15 cellular contexts compared by ENCODE assay signal in genomic region chr4:125714845-125715244, GRCh38.
DNase-seq lines count a peak whose midpoint lies in the region; ATAC-seq and FAIRE-seq lines count a peak whose summit lies in the region.
"Had no signal": no experiment of that assay in that cellular context is flagged by ENCODE, and none has a peak within 500 bp of the region (broad histone marks: within the 10 kb centered on the region; RNA-seq: fewer than 3 reads in every experiment).

No MANE protein-coding gene starts in this region.

- DNase-seq in dedifferentiated amniotic fluid mesenchymal stem cell (ENCODE audit: extremely low spot score) (peak; percentile 40), RCC 7860 (ENCODE audit: low spot score) (no peak)
- DNase-seq: Calu3; CD4-positive, alpha-beta memory T cell; DMS79; Karpas-422; MM.1S; NCI-H1930; SJCRH30 had no signal

- no peaks in the 10 kb centered on the region for H3K9me3 ChIP-seq in HUES48 (ENCODE audit: control insufficient read depth, insufficient read depth, low read length)
- H3K9me3 ChIP-seq in iPS-18a (ENCODE audit: control insufficient read depth, low read depth, low read length): peaks cover 3% of the 10 kb centered on the region
- H3K9me3 ChIP-seq: SJCRH30 had no signal

- ATAC-seq in HG03159 (IDR thresholded peaks at IDR 0.05; ENCODE audit: unreplicated experiment) (no peak), GM19328 (IDR thresholded peaks at IDR 0.05; ENCODE audit: unreplicated experiment) (no peak), HG02623 (IDR thresholded peaks at IDR 0.05; ENCODE audit: unreplicated experiment) (no peak)

- FAIRE-seq in RCC 7860 (lab: Jason Lieb, UNC): no peak

- H3K27ac ChIP-seq in HUES48 (ENCODE audit: low read depth, low read length) (peak overlapping the region; percentile 83), iPS-18a (ENCODE audit: low read length) (no peak overlapping the region)
- H3K27ac ChIP-seq: RWPE1, SJCRH30 had no signal

- H3K9ac ChIP-seq in HUES48 (ENCODE audit: low read depth, low read length) (no peak overlapping the region), iPS-18a (ENCODE audit: low read length) (peak overlapping the region; percentile 10)

- H3K4me3 ChIP-seq in HUES48 (ENCODE audit: low read depth, low read length) (no peak overlapping the region), iPS-18a (ENCODE audit: low read length) (no peak overlapping the region)
- H3K4me3 ChIP-seq: SJCRH30 had no signal

- no peaks in the 10 kb centered on the region for H3K27me3 ChIP-seq in HUES48 (ENCODE audit: control insufficient read depth, insufficient read depth, low read length)
- H3K27me3 ChIP-seq in iPS-18a (ENCODE audit: control insufficient read depth, insufficient read depth, low read length): no peaks in the 10 kb centered on the region
- H3K27me3 ChIP-seq: SJCRH30 had no signal

- H3K36me3 ChIP-seq in HUES48 (ENCODE audit: control insufficient read depth, insufficient read depth, low read length) (no peaks in the 10 kb centered on the region), iPS-18a (ENCODE audit: control insufficient read depth, low read depth, low read length) (no peaks in the 10 kb centered on the region)
- H3K36me3 ChIP-seq: SJCRH30 had no signal

- H3K4me1 ChIP-seq in HUES48 (ENCODE audit: control insufficient read depth, insufficient read depth, low read length) (peaks cover 14% of the 10 kb centered on the region), iPS-18a (ENCODE audit: control insufficient read depth, low read depth, low read length) (peaks cover 16% of the 10 kb centered on the region)
- H3K4me1 ChIP-seq: SJCRH30 had no signal
